In the genomic region with DNA sequence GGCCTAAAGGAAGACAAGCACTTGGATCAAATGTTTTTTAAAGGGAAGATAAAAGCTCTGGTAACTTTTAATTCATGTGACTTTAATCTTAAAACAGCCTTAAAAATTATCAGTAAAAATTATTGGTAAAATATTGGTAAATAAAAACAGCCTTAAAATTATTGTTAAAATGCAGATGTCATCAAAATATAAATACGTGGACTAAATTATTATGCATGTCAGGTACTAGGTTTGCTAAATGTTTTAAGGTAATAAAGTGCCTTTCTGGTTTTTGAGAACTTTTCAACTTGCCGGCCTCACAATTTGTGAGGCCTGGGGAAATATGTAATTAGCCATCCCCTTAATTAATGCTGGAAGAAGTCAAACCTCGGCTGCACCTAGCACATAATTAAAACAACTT, we compare ENCODE assay signal across 4 cellular contexts.
TF ChIP-seq lines count a peak whose summit lies in the region.

No MANE protein-coding gene starts in this region.

TF ChIP-seq in A549, 52 proteins besides CTCF, POLR2A, EP300 and RAD21:
- TF ChIP-seq PHF8 (IDR thresholded peaks at IDR 0.05; ENCODE audit: borderline replicate concordance, low read depth) = no peak
- no peak for TF ChIP-seq ZFP36 (IDR thresholded peaks at IDR 0.05; ENCODE audit: borderline replicate concordance, partially characterized antibody)
- no peak for TF ChIP-seq REST (IDR thresholded peaks at IDR 0.05)
- peak; percentile 39 for TF ChIP-seq MAFK (IDR thresholded peaks at IDR 0.05; ENCODE audit: partially characterized antibody)
- no peak for TF ChIP-seq FOSL2 (IDR thresholded peaks at IDR 0.05)
- TF ChIP-seq FOSL2 (CRISPR knock-in tag; IDR thresholded peaks at IDR 0.05) = no peak

TF ChIP-seq in IMR-90, 13 proteins besides CTCF, POLR2A, EP300 and RAD21:
- no peak for TF ChIP-seq SMC3 (IDR thresholded peaks at IDR 0.05; ENCODE audit: low read depth, low read length)
- TF ChIP-seq MAFK (IDR thresholded peaks at IDR 0.05; ENCODE audit: low read depth, low read length) = peak; percentile 72
- TF ChIP-seq MAZ (IDR thresholded peaks at IDR 0.05; ENCODE audit: borderline replicate concordance, low read depth, low read length) = no peak
- no peak for TF ChIP-seq MXI1 (IDR thresholded peaks at IDR 0.05; ENCODE audit: borderline replicate concordance, low read depth, low read length)

TF ChIP-seq in K562, 482 proteins besides CTCF, POLR2A, EP300 and RAD21:
- TF ChIP-seq ZNF316 (IDR thresholded peaks at IDR 0.05) (0 out of 2 replicates have a peak, but pooled peaks have one; percentile 8), ZNF212 (CRISPR knock-in tag; IDR thresholded peaks at IDR 0.05) (no peak)
TF ChIP-seq in K562: peak in this region for 1.

TF ChIP-seq in H1, 55 proteins besides CTCF, POLR2A, EP300 and RAD21:
- TF ChIP-seq KDM4A (IDR thresholded peaks at IDR 0.05; ENCODE audit: low read depth, low read length, severe bottlenecking) (no peak), RNF2 (IDR thresholded peaks at IDR 0.05; ENCODE audit: borderline replicate concordance, low read depth, low read length, missing control alignments, poor library complexity, severe bottlenecking) (no peak), GTF2F1 (IDR thresholded peaks at IDR 0.05; ENCODE audit: borderline replicate concordance, low read depth, low read length) (no peak), BRCA1 (IDR thresholded peaks at IDR 0.05; ENCODE audit: low read depth, low read length) (no peak), SP1 (IDR thresholded peaks at IDR 0.05; ENCODE audit: low read depth, low read length) (no peak), SUZ12 (IDR thresholded peaks at IDR 0.05; ENCODE audit: low read length) (no peak), KDM5A (IDR thresholded peaks at IDR 0.05; ENCODE audit: low read length) (no peak), CTBP2 (IDR thresholded peaks at IDR 0.05; ENCODE audit: borderline replicate concordance, insufficient read depth, insufficient read length, low read length) (no peak), POU5F1 (IDR thresholded peaks at IDR 0.05; ENCODE audit: low read depth, low read length) (no peak), CBX8 (IDR thresholded peaks at IDR 0.05; ENCODE audit: borderline replicate concordance, low read depth, low read length) (no peak), ASH2L (IDR thresholded peaks at IDR 0.05; ENCODE audit: low read length) (no peak), TAF1 (IDR thresholded peaks at IDR 0.05; ENCODE audit: low read depth, low read length) (no peak)
- TF ChIP-seq, protein P1, sequence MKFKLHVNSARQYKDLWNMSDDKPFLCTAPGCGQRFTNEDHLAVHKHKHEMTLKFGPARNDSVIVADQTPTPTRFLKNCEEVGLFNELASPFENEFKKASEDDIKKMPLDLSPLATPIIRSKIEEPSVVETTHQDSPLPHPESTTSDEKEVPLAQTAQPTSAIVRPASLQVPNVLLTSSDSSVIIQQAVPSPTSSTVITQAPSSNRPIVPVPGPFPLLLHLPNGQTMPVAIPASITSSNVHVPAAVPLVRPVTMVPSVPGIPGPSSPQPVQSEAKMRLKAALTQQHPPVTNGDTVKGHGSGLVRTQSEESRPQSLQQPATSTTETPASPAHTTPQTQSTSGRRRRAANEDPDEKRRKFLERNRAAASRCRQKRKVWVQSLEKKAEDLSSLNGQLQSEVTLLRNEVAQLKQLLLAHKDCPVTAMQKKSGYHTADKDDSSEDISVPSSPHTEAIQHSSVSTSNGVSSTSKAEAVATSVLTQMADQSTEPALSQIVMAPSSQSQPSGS (IDR thresholded peaks at IDR 0.05; ENCODE audit: low read length) = no peak
